Comparison of ENCODE assay signal across 10 cellular contexts in genomic region chr17:62869885-62870580, GRCh38.
DNase-seq lines count a peak whose midpoint lies in the region; ATAC-seq and TF ChIP-seq lines count a peak whose summit lies in the region.
"Had no signal": no experiment of that assay in that cellular context is flagged by ENCODE, and none has a peak within 500 bp of the region (broad histone marks: within the 10 kb centered on the region; RNA-seq: fewer than 3 reads in every experiment).

No MANE protein-coding gene starts in this region.

- peaks cover 23% of the 10 kb centered on the region for H3K27me3 Mint-ChIP-seq in Caco-2 (ENCODE audit: insufficient read depth, unreplicated experiment)
- H3K27me3 Mint-ChIP-seq in activated CD4-positive, alpha-beta memory T cell treated with anti-CD3 and anti-CD28 coated beads, Interleukin-2, amount 10 ng/mL, durations not matched to agents 7 days and 5 days: peaks cover 16% of the 10 kb centered on the region

- no peaks in the 10 kb centered on the region for H3K4me1 ChIP-seq in Caco-2
- H3K4me1 ChIP-seq in esophagus squamous epithelium: no peaks in the 10 kb centered on the region

- WGBS in esophagus squamous epithelium, 2 donors: 42 to 57% methylated on average over 7 of the region's 7 CpGs

- POLR2A ChIA-PET in Caco-2 (lab: Charles Lee): no interaction called here
- POLR2A ChIA-PET in activated CD4-positive, alpha-beta memory T cell treated with anti-CD3 and anti-CD28 coated beads, Interleukin-2, amount 10 ng/mL, durations not matched to agents 7 days and 5 days (lab: Charles Lee): no interaction called here

- TF ChIP-seq POLR2A in esophagus squamous epithelium (IDR thresholded peaks at IDR 0.05): no peak

- no peak overlapping the region for H3K4me3 Mint-ChIP-seq in Caco-2 (ENCODE audit: unreplicated experiment)
- no peak overlapping the region for H3K4me3 Mint-ChIP-seq in activated CD4-positive, alpha-beta memory T cell treated with anti-CD3 and anti-CD28 coated beads, Interleukin-2, amount 10 ng/mL, durations not matched to agents 7 days and 5 days

- H3K4me1 Mint-ChIP-seq in Caco-2 (ENCODE audit: low read depth, unreplicated experiment): no peaks in the 10 kb centered on the region
- no peaks in the 10 kb centered on the region for H3K4me1 Mint-ChIP-seq in activated CD4-positive, alpha-beta memory T cell treated with anti-CD3 and anti-CD28 coated beads, Interleukin-2, amount 10 ng/mL, durations not matched to agents 7 days and 5 days

- BruUV-seq in Caco-2 (replicated peaks; lab: Mats Ljungman, UMichigan): no TSS peak

- no peak overlapping the region for H3K4me3 ChIP-seq in Caco-2 (ENCODE audit: low read depth, low read length)
- H3K4me3 ChIP-seq in astrocyte of the cerebellum (ENCODE audit: low read depth, low read length): no peak overlapping the region
- no peak overlapping the region for H3K4me3 ChIP-seq in esophagus squamous epithelium
- H3K4me3 ChIP-seq: lung had no signal

- no peaks in the 10 kb centered on the region; the same call in none of the 2 replicates for H3K27me3 ChIP-seq in Caco-2 (replicated peaks; ENCODE audit: control insufficient read depth, insufficient read depth, low read length)
- H3K27me3 ChIP-seq in esophagus squamous epithelium: peaks cover 0 to 45% (median 0%) of the 10 kb centered on the region in 4 donors

- in situ Hi-C loops in astrocyte of the cerebellum (cut with HindIII; ENCODE audit: low sequenced_read_pairs): no loop called here

- ATAC-seq in HG02870 (IDR thresholded peaks at IDR 0.05; ENCODE audit: unreplicated experiment): no peak

- intact Hi-C loops in Caco-2 (cut with micrococcal nuclease; ENCODE audit: unreplicated experiment) (no loop called here), esophagus squamous epithelium (cut with DNase I) (no loop called here)

- H3K27ac Mint-ChIP-seq in Caco-2 (ENCODE audit: unreplicated experiment): no peak overlapping the region
- no peak overlapping the region for H3K27ac Mint-ChIP-seq in activated CD4-positive, alpha-beta memory T cell treated with anti-CD3 and anti-CD28 coated beads, Interleukin-2, amount 10 ng/mL, durations not matched to agents 7 days and 5 days

- DNase-seq in Caco-2 (peak; percentile 22 to 46), NCI-H128 (lab: John Stamatoyannopoulos, UW; ENCODE audit: unreplicated experiment) (peak; percentile 3), astrocyte of the cerebellum (ENCODE audit: low read depth) (peak; percentile 28), iris pigment epithelial cell (ENCODE audit: low read depth) (peak; percentile 78), esophagus squamous epithelium (lab: John Stamatoyannopoulos, UW) (no peak), 8988T (no peak)
- DNase-seq in activated CD4-positive, alpha-beta memory T cell treated with anti-CD3 and anti-CD28 coated beads, Interleukin-2, amount 10 ng/mL, durations not matched to agents 7 days and 5 days: no peak
- DNase-seq: activated effector memory CD4-positive, alpha-beta T cell treated with anti-CD3 and anti-CD28 coated beads, Interleukin-2, amount 50 U/mL, for 16 hours had no signal

- H3K9me3 ChIP-seq in Caco-2: no peaks in the 10 kb centered on the region
- H3K9me3 ChIP-seq in esophagus squamous epithelium: no peaks in the 10 kb centered on the region

- CTCF ChIA-PET in Caco-2 (lab: Charles Lee): no interaction called here
- CTCF ChIA-PET in activated CD4-positive, alpha-beta memory T cell treated with anti-CD3 and anti-CD28 coated beads, Interleukin-2, amount 10 ng/mL, durations not matched to agents 7 days and 5 days (lab: Charles Lee): no interaction called here

- TF ChIP-seq CTCF in Caco-2 (IDR thresholded peaks at IDR 0.05; ENCODE audit: insufficient read depth in 1 of 2, low read depth in 1 of 2, low read length in 1 of 2, severe bottlenecking in 1 of 2, unreplicated experiment in 1 of 2) (no peak), astrocyte of the cerebellum (IDR thresholded peaks at IDR 0.05; ENCODE audit: low read depth, low read length, missing control alignments) (no peak), esophagus squamous epithelium (IDR thresholded peaks at IDR 0.05) (no peak)

- no peak overlapping the region for H3K27ac ChIP-seq in esophagus squamous epithelium

- no peaks in the 10 kb centered on the region for H3K36me3 Mint-ChIP-seq in Caco-2 (ENCODE audit: insufficient read depth, unreplicated experiment)
- no peaks in the 10 kb centered on the region for H3K36me3 Mint-ChIP-seq in activated CD4-positive, alpha-beta memory T cell treated with anti-CD3 and anti-CD28 coated beads, Interleukin-2, amount 10 ng/mL, durations not matched to agents 7 days and 5 days (ENCODE audit: low read depth)

- H3K9me3 Mint-ChIP-seq in Caco-2 (ENCODE audit: unreplicated experiment): no peaks in the 10 kb centered on the region
- H3K9me3 Mint-ChIP-seq in activated CD4-positive, alpha-beta memory T cell treated with anti-CD3 and anti-CD28 coated beads, Interleukin-2, amount 10 ng/mL, durations not matched to agents 7 days and 5 days: no peaks in the 10 kb centered on the region

- H3K36me3 ChIP-seq in Caco-2 (ENCODE audit: control insufficient read depth, insufficient read depth, low read length) (no peaks in the 10 kb centered on the region), esophagus squamous epithelium (no peaks in the 10 kb centered on the region)

Comparison
In these comparisons a context has a peak if more than half of its experiments do, and no peak if none do; other contexts are left out.
1. DNase-seq: peak in Caco-2 (2 of 2), NCI-H128 (single experiment), astrocyte of the cerebellum (single experiment) and iris pigment epithelial cell (single experiment); none in activated CD4-positive, alpha-beta memory T cell treated with anti-CD3 and anti-CD28 coated beads, Interleukin-2, amount 10 ng/mL, durations not matched to agents 7 days and 5 days (single experiment), esophagus squamous epithelium (single experiment) and 8988T (single experiment).